Comparison of ENCODE assay signal across 1 cellular context in the genomic region with DNA sequence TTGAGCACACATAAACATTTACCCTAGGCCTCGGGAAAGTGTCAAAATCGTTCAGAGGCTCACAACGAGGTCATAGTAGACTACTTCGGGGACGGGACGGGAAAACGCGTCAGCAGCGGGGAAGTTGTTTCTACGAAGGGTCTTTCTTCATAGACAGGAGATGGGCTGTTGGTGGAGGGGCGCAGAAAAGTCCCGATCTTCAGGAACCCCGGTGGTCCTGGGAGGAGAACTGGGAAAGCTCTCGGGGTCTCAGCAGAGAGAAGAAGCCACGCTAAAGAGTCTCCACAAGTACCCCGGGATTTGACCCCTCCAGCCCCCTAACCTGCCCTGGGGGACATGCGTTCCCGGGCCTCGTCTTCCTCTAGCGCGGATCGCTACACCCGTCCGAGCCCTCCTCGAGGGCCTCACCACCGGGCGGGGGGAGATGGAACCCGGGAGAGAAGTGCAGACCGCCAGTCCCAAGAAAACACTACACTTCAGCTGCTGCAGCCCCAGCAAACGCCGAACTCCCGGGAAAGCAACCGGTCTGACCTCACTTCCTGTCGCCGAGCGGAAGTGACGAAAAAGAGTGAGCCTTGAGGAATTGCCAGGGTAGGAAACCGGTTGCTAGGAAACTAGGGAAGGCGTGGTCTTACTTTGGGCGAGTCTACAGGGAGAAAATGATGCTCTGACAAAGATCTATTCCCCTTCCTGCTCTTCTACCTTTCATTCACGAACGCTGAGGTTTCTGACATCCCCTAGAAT.
TF ChIP-seq lines count a peak whose summit lies in the region.

Gene PIK3R4, minus strand, starts transcription at position 534 of the 744 bp plus-strand sequence. CDS start 1,611 bp downstream, outside the sequence.

TF ChIP-seq in GM12878, 131 proteins besides CTCF, POLR2A, EP300 and RAD21 (continued from another document):
- TF ChIP-seq ZBTB33 (IDR thresholded peaks at IDR 0.05) (no peak), SKIL (IDR thresholded peaks at IDR 0.05; ENCODE audit: low read depth, poor library complexity, severe bottlenecking) (no peak), RFX5 (IDR thresholded peaks at IDR 0.05; ENCODE audit: low read depth, low read length) (no peak), WRNIP1 (IDR thresholded peaks at IDR 0.05; ENCODE audit: borderline replicate concordance, low read depth, low read length) (no peak), NFIC (IDR thresholded peaks at IDR 0.05; ENCODE audit: low read depth, low read length) (0 out of 2 replicates have a peak, but pooled peaks have one; percentile 32), SUZ12 (IDR thresholded peaks at IDR 0.05; ENCODE audit: unreplicated experiment) (no peak), BHLHE40 (IDR thresholded peaks at IDR 0.05; ENCODE audit: borderline replicate concordance in 1 of 2, low read depth in 2 of 2, low read length in 1 of 2) (no peak; a peak in 1 of 4 replicates), EGR1 (IDR thresholded peaks at IDR 0.05; ENCODE audit: borderline replicate concordance in 1 of 2, low read depth in 2 of 2, low read length in 2 of 2) (0 out of 3 replicates have a peak, but pooled peaks of 1 of the 2 experiments have one; percentile 10), MXI1 (IDR thresholded peaks at IDR 0.05; ENCODE audit: low read depth, low read length) (peak; percentile 75; the same call in 1 of the 2 replicates), SRF (IDR thresholded peaks at IDR 0.05; ENCODE audit: low read depth in 2 of 2, low read length in 2 of 2) (0 out of 4 replicates have a peak, but pooled peaks of 1 of the 2 experiments have one; percentile 69), ZNF274 (IDR thresholded peaks at IDR 0.05; ENCODE audit: insufficient read depth, insufficient read length) (no peak), ZNF687 (IDR thresholded peaks at IDR 0.05) (no peak)
- TF ChIP-seq, protein P1, sequence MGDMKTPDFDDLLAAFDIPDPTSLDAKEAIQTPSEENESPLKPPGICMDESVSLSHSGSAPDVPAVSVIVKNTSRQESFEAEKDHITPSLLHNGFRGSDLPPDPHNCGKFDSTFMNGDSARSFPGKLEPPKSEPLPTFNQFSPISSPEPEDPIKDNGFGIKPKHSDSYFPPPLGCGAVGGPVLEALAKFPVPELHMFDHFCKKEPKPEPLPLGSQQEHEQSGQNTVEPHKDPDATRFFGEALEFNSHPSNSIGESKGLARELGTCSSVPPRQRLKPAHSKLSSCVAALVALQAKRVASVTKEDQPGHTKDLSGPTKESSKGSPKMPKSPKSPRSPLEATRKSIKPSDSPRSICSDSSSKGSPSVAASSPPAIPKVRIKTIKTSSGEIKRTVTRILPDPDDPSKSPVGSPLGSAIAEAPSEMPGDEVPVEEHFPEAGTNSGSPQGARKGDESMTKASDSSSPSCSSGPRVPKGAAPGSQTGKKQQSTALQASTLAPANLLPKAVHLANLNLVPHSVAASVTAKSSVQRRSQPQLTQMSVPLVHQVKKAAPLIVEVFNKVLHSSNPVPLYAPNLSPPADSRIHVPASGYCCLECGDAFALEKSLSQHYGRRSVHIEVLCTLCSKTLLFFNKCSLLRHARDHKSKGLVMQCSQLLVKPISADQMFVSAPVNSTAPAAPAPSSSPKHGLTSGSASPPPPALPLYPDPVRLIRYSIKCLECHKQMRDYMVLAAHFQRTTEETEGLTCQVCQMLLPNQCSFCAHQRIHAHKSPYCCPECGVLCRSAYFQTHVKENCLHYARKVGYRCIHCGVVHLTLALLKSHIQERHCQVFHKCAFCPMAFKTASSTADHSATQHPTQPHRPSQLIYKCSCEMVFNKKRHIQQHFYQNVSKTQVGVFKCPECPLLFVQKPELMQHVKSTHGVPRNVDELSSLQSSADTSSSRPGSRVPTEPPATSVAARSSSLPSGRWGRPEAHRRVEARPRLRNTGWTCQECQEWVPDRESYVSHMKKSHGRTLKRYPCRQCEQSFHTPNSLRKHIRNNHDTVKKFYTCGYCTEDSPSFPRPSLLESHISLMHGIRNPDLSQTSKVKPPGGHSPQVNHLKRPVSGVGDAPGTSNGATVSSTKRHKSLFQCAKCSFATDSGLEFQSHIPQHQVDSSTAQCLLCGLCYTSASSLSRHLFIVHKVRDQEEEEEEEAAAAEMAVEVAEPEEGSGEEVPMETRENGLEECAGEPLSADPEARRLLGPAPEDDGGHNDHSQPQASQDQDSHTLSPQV (IDR thresholded peaks at IDR 0.05), result no peak
- TF ChIP-seq, protein P2, sequence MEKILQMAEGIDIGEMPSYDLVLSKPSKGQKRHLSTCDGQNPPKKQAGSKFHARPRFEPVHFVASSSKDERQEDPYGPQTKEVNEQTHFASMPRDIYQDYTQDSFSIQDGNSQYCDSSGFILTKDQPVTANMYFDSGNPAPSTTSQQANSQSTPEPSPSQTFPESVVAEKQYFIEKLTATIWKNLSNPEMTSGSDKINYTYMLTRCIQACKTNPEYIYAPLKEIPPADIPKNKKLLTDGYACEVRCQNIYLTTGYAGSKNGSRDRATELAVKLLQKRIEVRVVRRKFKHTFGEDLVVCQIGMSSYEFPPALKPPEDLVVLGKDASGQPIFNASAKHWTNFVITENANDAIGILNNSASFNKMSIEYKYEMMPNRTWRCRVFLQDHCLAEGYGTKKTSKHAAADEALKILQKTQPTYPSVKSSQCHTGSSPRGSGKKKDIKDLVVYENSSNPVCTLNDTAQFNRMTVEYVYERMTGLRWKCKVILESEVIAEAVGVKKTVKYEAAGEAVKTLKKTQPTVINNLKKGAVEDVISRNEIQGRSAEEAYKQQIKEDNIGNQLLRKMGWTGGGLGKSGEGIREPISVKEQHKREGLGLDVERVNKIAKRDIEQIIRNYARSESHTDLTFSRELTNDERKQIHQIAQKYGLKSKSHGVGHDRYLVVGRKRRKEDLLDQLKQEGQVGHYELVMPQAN (conservative IDR thresholded peaks at IDR 0.05), result peak; percentile 72
